20 cellular contexts compared by ENCODE assay signal in genomic region chr6:133306876-133307275, GRCh38.
DNase-seq lines count a peak whose midpoint lies in the region; ATAC-seq and TF ChIP-seq lines count a peak whose summit lies in the region.
"Had no signal": no experiment of that assay in that cellular context is flagged by ENCODE, and none has a peak within 500 bp of the region (broad histone marks: within the 10 kb centered on the region; RNA-seq: fewer than 3 reads in every experiment).

No MANE protein-coding gene starts in this region.

- H3K36me3 ChIP-seq in SK-N-MC (ENCODE audit: insufficient read depth, low read length) = no peaks in the 10 kb centered on the region
- H3K36me3 ChIP-seq: HAP-1 had no signal

- DNase-seq in HEK293T (ENCODE audit: extremely low spot score) = no peak
- no peak for DNase-seq in SK-N-MC (ENCODE audit: low read depth, low spot score)
- peak; percentile 10 for DNase-seq in fibroblast of gingiva (ENCODE audit: low read depth)
- peak; percentile 14 for DNase-seq in left kidney (ENCODE audit: low read depth, low spot score)
- DNase-seq in GF-D8 (lab: John Stamatoyannopoulos, UW) = no peak
- DNase-seq in DMS79 treated with DMSO at 0.1 percent for 48 hours (lab: John Stamatoyannopoulos, UW) = no peak
- DNase-seq: 8988T; ACHN; AML-193; BE2C; CD4-positive, alpha-beta T cell; CD8-positive, alpha-beta memory T cell; DMS153; EL; GDM1; GOT3 had no signal

- no peaks in the 10 kb centered on the region for H3K9me3 ChIP-seq in SK-N-MC (ENCODE audit: low read depth, low read length)
- H3K9me3 ChIP-seq: A549, BE2C, HAP-1 had no signal

- no peak for ATAC-seq in GM18858 (IDR thresholded peaks at IDR 0.05; ENCODE audit: unreplicated experiment)
- ATAC-seq: A549 had no signal

- H3K27ac ChIP-seq in SK-N-MC = peak overlapping the region; percentile 80
- H3K27ac ChIP-seq: A549; BLaER1 treated with 17β-estradiol and CSF1 and Interleukin-3, amounts not matched to agents 10 nM and 100 nM had no signal

- peak overlapping the region; percentile 53 for H3K4me3 ChIP-seq in SK-N-MC
- H3K4me3 ChIP-seq: A549; BLaER1 treated with 17β-estradiol and CSF1 and Interleukin-3, amounts not matched to agents 10 nM and 100 nM; HAP-1 had no signal

- POLR2A ChIA-PET in HEK293T (lab: Yijun Ruan, JAX) = no interaction called here

- CTCF ChIA-PET in HEK293T (lab: Yijun Ruan, JAX) = no interaction called here

- peak overlapping the region; percentile 38 for H3K9ac ChIP-seq in SK-N-MC (ENCODE audit: insufficient read length)
- H3K9ac ChIP-seq: BLaER1 treated with 17β-estradiol and CSF1 and Interleukin-3, amounts not matched to agents 10 nM and 100 nM had no signal

TF ChIP-seq in HEK293T, 16 proteins besides CTCF, POLR2A, EP300 and RAD21:
- TF ChIP-seq PKNOX1 (IDR thresholded peaks at IDR 0.05) (0 out of 2 replicates have a peak, but pooled peaks have one; percentile 3), HDGF (IDR thresholded peaks at IDR 0.05; ENCODE audit: borderline replicate concordance) (no peak), L3MBTL2 (conservative IDR thresholded peaks at IDR 0.05) (no peak), FOXM1 (IDR thresholded peaks at IDR 0.05; ENCODE audit: borderline replicate concordance) (no peak), BHLHE40 (IDR thresholded peaks at IDR 0.05; ENCODE audit: borderline replicate concordance) (no peak), TARDBP (IDR thresholded peaks at IDR 0.05) (no peak), LEF1 (IDR thresholded peaks at IDR 0.05; ENCODE audit: borderline replicate concordance) (no peak), NFRKB (IDR thresholded peaks at IDR 0.05) (no peak), ELF4 (IDR thresholded peaks at IDR 0.05) (no peak)

Comparison
In these comparisons a context has a peak if more than half of its experiments do, and no peak if none do; other contexts are left out.
1. DNase-seq: peak in fibroblast of gingiva (single experiment) and left kidney (single experiment); none in HEK293T (single experiment), SK-N-MC (single experiment), GF-D8 (single experiment) and DMS79 treated with DMSO at 0.1 percent for 48 hours (single experiment).